In the genomic region with DNA sequence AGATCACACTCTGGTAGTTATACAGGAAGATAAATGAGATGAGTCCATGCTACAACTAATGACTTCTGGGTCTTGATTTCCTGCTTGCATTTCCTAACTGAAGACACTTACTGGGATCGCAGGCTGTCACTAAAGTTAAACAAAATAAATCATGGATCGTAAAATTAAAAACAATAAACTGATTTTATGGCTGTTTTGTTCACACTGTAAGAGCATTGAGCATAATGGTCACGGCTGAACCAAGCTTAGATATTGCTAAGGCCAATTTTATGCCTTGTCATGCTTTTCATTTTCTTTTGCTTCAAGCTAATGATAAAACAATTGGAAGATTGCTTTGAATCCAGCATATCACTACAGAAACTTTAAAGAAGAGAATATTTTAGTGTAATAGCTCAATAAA, we compare ENCODE assay signal across 23 cellular contexts.
DNase-seq lines count a peak whose midpoint lies in the region; ATAC-seq, FAIRE-seq and TF ChIP-seq lines count a peak whose summit lies in the region.
"Had no signal": no experiment of that assay in that cellular context is flagged by ENCODE, and none has a peak within 500 bp of the region (broad histone marks: within the 10 kb centered on the region; RNA-seq: fewer than 3 reads in every experiment).

No MANE protein-coding gene starts in this region.

- no peaks in the 10 kb centered on the region for H3K27me3 ChIP-seq in K562 (ENCODE audit: control insufficient read depth in 2 of 2, insufficient read depth in 2 of 2, low read length in 2 of 2)
- no peaks in the 10 kb centered on the region for H3K27me3 ChIP-seq in mesenchymal stem cell (ENCODE audit: control insufficient read depth in 1 of 2, insufficient read depth in 1 of 2, low read length in 2 of 2)

- H3K4me3 ChIP-seq in K562 (no peak overlapping the region), mesenchymal stem cell (ENCODE audit: insufficient read depth in 1 of 2, low read depth in 1 of 2, low read length in 2 of 2) (no peak overlapping the region)

- peak; percentile 54 for FAIRE-seq in HTR-8/SVneo (lab: Jason Lieb, UNC)
- no peak for FAIRE-seq in K562 (lab: Jason Lieb, UNC)
- FAIRE-seq: G401.6 had no signal

- no peak for ATAC-seq in K562
- ATAC-seq in HG03196 (IDR thresholded peaks at IDR 0.05; ENCODE audit: unreplicated experiment), result no peak
- no peak for ATAC-seq in HG03432 (IDR thresholded peaks at IDR 0.05; ENCODE audit: unreplicated experiment)
- ATAC-seq: SK-N-SH treated with all-trans-retinoic acid at 6 μM for 48 hours had no signal

- no peak for TF ChIP-seq EP300 in K562 (IDR thresholded peaks at IDR 0.05; ENCODE audit: low read length)

- no peaks in the 10 kb centered on the region for H3K4me1 Mint-ChIP-seq in activated CD4-positive, alpha-beta T cell treated with anti-CD3 and anti-CD28 coated beads, Interleukin-2, amount 10 ng/mL, durations not matched to agents 7 days and 5 days
- H3K4me1 Mint-ChIP-seq: H9 had no signal

- no peak overlapping the region for H3K27ac Mint-ChIP-seq in activated CD4-positive, alpha-beta T cell treated with anti-CD3 and anti-CD28 coated beads, Interleukin-2, amount 10 ng/mL, durations not matched to agents 7 days and 5 days
- H3K27ac Mint-ChIP-seq: CD14-positive monocyte had no signal

- no peaks in the 10 kb centered on the region for H3K79me2 ChIP-seq in K562 (ENCODE audit: control insufficient read depth, insufficient read depth, low read length)

- H3K9me3 Mint-ChIP-seq in activated CD4-positive, alpha-beta T cell treated with anti-CD3 and anti-CD28 coated beads, Interleukin-2, amount 10 ng/mL, durations not matched to agents 7 days and 5 days, result no peaks in the 10 kb centered on the region
- H3K9me3 Mint-ChIP-seq: H9 had no signal

- H3K9ac ChIP-seq in K562 (ENCODE audit: insufficient read depth in 1 of 2, low read depth in 2 of 2, low read length in 2 of 2) (no peak overlapping the region), mesenchymal stem cell (ENCODE audit: low read length) (no peak overlapping the region)

- no peaks in the 10 kb centered on the region for H4K20me1 ChIP-seq in K562 (replicated peaks; ENCODE audit: control insufficient read depth, insufficient read depth, low read length)

- no peaks in the 10 kb centered on the region for H3K36me3 Mint-ChIP-seq in activated CD4-positive, alpha-beta T cell treated with anti-CD3 and anti-CD28 coated beads, Interleukin-2, amount 10 ng/mL, durations not matched to agents 7 days and 5 days (ENCODE audit: low read depth)

- H2BK5ac ChIP-seq in mesenchymal stem cell (ENCODE audit: low read depth, low read length, poor library complexity, severe bottlenecking), result no peak overlapping the region

- CTCF ChIA-PET in K562 (lab: Yijun Ruan, JAX; ENCODE audit: low intra/inter-chr PET ratio), result no interaction called here
- CTCF ChIA-PET in activated CD4-positive, alpha-beta T cell treated with anti-CD3 and anti-CD28 coated beads, Interleukin-2, amount 10 ng/mL, durations not matched to agents 7 days and 5 days (lab: Charles Lee), result no interaction called here

- TF ChIP-seq CTCF in K562 (IDR thresholded peaks at IDR 0.05 in 2 of 3, conservative IDR thresholded peaks at IDR 0.05 in 1 of 3; ENCODE audit: insufficient read depth in 2 of 3, low read depth in 1 of 3, low read length in 3 of 3), result no peak

- DNase-seq in HTR-8/SVneo (ENCODE audit: insufficient read length, low spot score), result no peak
- no peak for DNase-seq in K562 (ENCODE audit: extremely low read depth in 1 of 4, low spot score in 3 of 4)
- DNase-seq in mesenchymal stem cell, result peak; percentile 40
- DNase-seq in GM19238 (ENCODE audit: insufficient read length, low spot score), result no peak
- no peak for DNase-seq in activated CD4-positive, alpha-beta T cell treated with anti-CD3 and anti-CD28 coated beads, Interleukin-2, amount 10 ng/mL, durations not matched to agents 7 days and 5 days
- DNase-seq: COR-L47, DMS 273 treated with DMSO at 0.1 percent for 48 hours, DND-41, H9, Kasumi-1, NCI-H1105, NCI-H2171 treated with DMSO at 0.1 percent for 48 hours, NCI-H446 treated with DMSO at 0.1 percent for 48 hours, NCI-H774, OCI-M1, RPMI8226, SHP77 treated with DMSO at 0.1 percent for 48 hours, T-helper 1 cell had no signal

- H2BK120ac ChIP-seq in mesenchymal stem cell (ENCODE audit: low read depth, low read length), result no peak overlapping the region

- in situ Hi-C loops in K562 (cut with MboI), result no loop called here

- H2BK15ac ChIP-seq in mesenchymal stem cell (ENCODE audit: low read depth, poor library complexity, severe bottlenecking), result no peak overlapping the region

- peaks cover 0 to 11% of the 10 kb centered on the region in 2 experiments; a peak in 4 of 5 replicates for H3K4me1 ChIP-seq in K562 (replicated peaks in 1 of 2; ENCODE audit: control insufficient read depth in 2 of 2, insufficient read depth in 2 of 2, low read length in 2 of 2)
- no peaks in the 10 kb centered on the region for H3K4me1 ChIP-seq in mesenchymal stem cell (ENCODE audit: control insufficient read depth, insufficient read depth, low read depth, low read length)

- H2AFZ ChIP-seq in K562 (ENCODE audit: low read depth, low read length) (no peak overlapping the region), mesenchymal stem cell (ENCODE audit: low read depth, low read length) (no peak overlapping the region)

- POLR2A ChIA-PET in K562 (lab: Yijun Ruan, JAX), result interaction anchor here (0.6 to 1.9 kb wide), 4 partner anchors 9 to 334 kb away, joined by 3 to 7 read pairs (median 4); a partner anchor contains a TSS
- POLR2A ChIA-PET in activated CD4-positive, alpha-beta T cell treated with anti-CD3 and anti-CD28 coated beads, Interleukin-2, amount 10 ng/mL, durations not matched to agents 7 days and 5 days (lab: Charles Lee), result no interaction called here

- H3K14ac ChIP-seq in mesenchymal stem cell (ENCODE audit: low read length in 2 of 2), result no peak overlapping the region

- H2BK12ac ChIP-seq in mesenchymal stem cell (ENCODE audit: low read length in 2 of 2), result no peak overlapping the region

- H3K18ac ChIP-seq in mesenchymal stem cell (ENCODE audit: low read depth in 1 of 2, low read length in 2 of 2), result no peak overlapping the region

- H3K27me3 Mint-ChIP-seq in activated CD4-positive, alpha-beta T cell treated with anti-CD3 and anti-CD28 coated beads, Interleukin-2, amount 10 ng/mL, durations not matched to agents 7 days and 5 days, result peaks cover 3% of the 10 kb centered on the region

- BruUV-seq in K562 (replicated peaks; lab: Mats Ljungman, UMichigan), result no TSS peak

- H3K27ac ChIP-seq in K562 (ENCODE audit: extremely low read depth, low read depth, low read length) (no peak overlapping the region), mesenchymal stem cell (ENCODE audit: low read length, poor library complexity, severe bottlenecking) (no peak overlapping the region)

- no peak for TF ChIP-seq RAD21 in K562 (CRISPR knock-in tag; conservative IDR thresholded peaks at IDR 0.05 in 1 of 2, IDR thresholded peaks at IDR 0.05 in 1 of 2)

- intact Hi-C loops in K562 (cut with micrococcal nuclease), result no loop called here

- TF ChIP-seq POLR2A in K562 (conservative IDR thresholded peaks at IDR 0.05), result no peak

- H3K4me3 Mint-ChIP-seq in activated CD4-positive, alpha-beta T cell treated with anti-CD3 and anti-CD28 coated beads, Interleukin-2, amount 10 ng/mL, durations not matched to agents 7 days and 5 days, result no peak overlapping the region
- H3K4me3 Mint-ChIP-seq: CD14-positive monocyte, H9 had no signal

- H2AK5ac ChIP-seq in mesenchymal stem cell (ENCODE audit: low read length, severe bottlenecking), result no peak overlapping the region

- no peaks in the 10 kb centered on the region for H3K79me1 ChIP-seq in mesenchymal stem cell (replicated peaks; ENCODE audit: low read length, poor library complexity, severe bottlenecking)

- no peak overlapping the region for H4K91ac ChIP-seq in mesenchymal stem cell (ENCODE audit: low read length)

- no peak overlapping the region for H3K23ac ChIP-seq in mesenchymal stem cell (ENCODE audit: low read length in 2 of 2)

- no peaks in the 10 kb centered on the region for H3K36me3 ChIP-seq in K562 (ENCODE audit: control insufficient read depth, insufficient read depth, low read length)
- no peaks in the 10 kb centered on the region for H3K36me3 ChIP-seq in mesenchymal stem cell (ENCODE audit: control insufficient read depth in 1 of 2, insufficient read depth in 2 of 2, low read depth in 1 of 2, low read length in 2 of 2)

- H4K8ac ChIP-seq in mesenchymal stem cell (ENCODE audit: low read length), result no peak overlapping the region

- no peaks in the 10 kb centered on the region for H3K9me1 ChIP-seq in K562 (ENCODE audit: control insufficient read depth, insufficient read depth, low read length)

- H3K4me2 ChIP-seq in K562 (ENCODE audit: insufficient read depth, low read length) (no peak overlapping the region), mesenchymal stem cell (ENCODE audit: low read length, poor library complexity, severe bottlenecking) (no peak overlapping the region)

- H3K9me3 ChIP-seq in K562 (replicated peaks; ENCODE audit: control insufficient read depth, insufficient read depth, low read depth, low read length) (0 out of 2 replicates have a peak, but pooled peaks cover 4% of the 10 kb centered on the region), mesenchymal stem cell (ENCODE audit: control insufficient read depth, low read length) (no peaks in the 10 kb centered on the region)

- 47% methylated on average over 3 of the region's 3 CpGs for WGBS in K562 (ENCODE audit: insufficient coverage, low coverage, missing lambda C conversion rate)
- 9% methylated on average over 1 of the region's 3 CpGs for WGBS in mesenchymal stem cell

- no peak overlapping the region for H3K4ac ChIP-seq in mesenchymal stem cell (ENCODE audit: low read depth in 1 of 2, low read length in 2 of 2)

TF ChIP-seq in K562, 482 proteins besides CTCF, POLR2A, EP300 and RAD21 (continues in another document):
- TF ChIP-seq SRSF3 (IDR thresholded peaks at IDR 0.05; ENCODE audit: insufficient read depth, low read length), result no peak
- TF ChIP-seq, protein P1, sequence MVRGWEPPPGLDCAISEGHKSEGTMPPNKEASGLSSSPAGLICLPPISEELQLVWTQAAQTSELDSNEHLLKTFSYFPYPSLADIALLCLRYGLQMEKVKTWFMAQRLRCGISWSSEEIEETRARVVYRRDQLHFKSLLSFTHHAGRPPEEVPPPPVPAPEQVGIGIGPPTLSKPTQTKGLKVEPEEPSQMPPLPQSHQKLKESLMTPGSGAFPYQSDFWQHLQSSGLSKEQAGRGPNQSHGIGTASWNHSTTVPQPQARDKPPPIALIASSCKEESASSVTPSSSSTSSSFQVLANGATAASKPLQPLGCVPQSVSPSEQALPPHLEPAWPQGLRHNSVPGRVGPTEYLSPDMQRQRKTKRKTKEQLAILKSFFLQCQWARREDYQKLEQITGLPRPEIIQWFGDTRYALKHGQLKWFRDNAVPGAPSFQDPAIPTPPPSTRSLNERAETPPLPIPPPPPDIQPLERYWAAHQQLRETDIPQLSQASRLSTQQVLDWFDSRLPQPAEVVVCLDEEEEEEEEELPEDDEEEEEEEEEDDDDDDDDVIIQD (CRISPR knock-in tag; IDR thresholded peaks at IDR 0.05), result no peak
- TF ChIP-seq ZNF224 (CRISPR knock-in tag; IDR thresholded peaks at IDR 0.05), result no peak
